27 cellular contexts compared by ENCODE assay signal in the genomic region with DNA sequence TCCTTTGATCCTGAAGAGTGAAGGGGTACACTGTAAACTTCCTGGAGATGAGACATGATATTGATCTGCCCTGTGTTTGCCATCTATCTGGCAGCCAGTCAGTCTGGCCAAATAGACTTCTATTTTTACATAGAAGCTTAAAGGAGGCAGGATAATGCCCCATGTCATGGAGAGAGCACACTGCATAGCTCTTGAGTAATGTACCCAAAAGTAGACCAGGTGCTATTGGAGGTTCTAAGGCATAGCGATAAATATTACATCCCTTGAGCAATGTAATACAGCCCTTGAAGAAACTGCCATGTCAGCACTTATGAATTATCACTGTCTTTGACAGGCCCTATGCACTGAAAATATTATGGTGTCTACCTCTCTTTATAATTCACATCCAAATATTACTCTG.
"Had no signal": no experiment of that assay in that cellular context is flagged by ENCODE, and none has a peak within 500 bp of the region (broad histone marks: within the 10 kb centered on the region; RNA-seq: fewer than 3 reads in every experiment).

No MANE protein-coding gene starts in this region.

- DNase-seq: activated CD4-positive, alpha-beta T cell treated with anti-CD3 and anti-CD28 coated beads, Interleukin-2, amount 10 ng/mL, durations not matched to agents 24 days and 14 days; activated CD4-positive, alpha-beta T cell treated with anti-CD3 and anti-CD28 coated beads, Interleukin-2, amount 50 U/mL, for 48 hours; activated CD8-positive, alpha-beta T cell treated with anti-CD3 and anti-CD28 coated beads, Interleukin-2, amount 10 ng/mL, durations not matched to agents 7 days and 5 days; activated gamma-delta T cell treated with Interleukin-2 at 50 U/mL for 16 hours; activated naive CD4-positive, alpha-beta T cell treated with anti-CD3 and anti-CD28 coated beads for 36 hours; activated T-cell treated with anti-CD3 and anti-CD28 coated beads, Interleukin-2, amount 50 U/mL, for 24 hours; adrenal gland; caudate nucleus; Kasumi-1; KG1; MG63; NCI-H1048; NCI-H1105 treated with DMSO at 0.1 percent for 48 hours; NCI-H1436; NCI-H1694; NCI-H1930; NCI-H2081 treated with DMSO at 0.1 percent for 48 hours; NCI-H345; NCI-H524 treated with DMSO at 0.1 percent for 48 hours; NK-92 treated with Interleukin-12 subunit alpha and Interleukin-12 subunit beta, amount 100 ng/mL, for 24 hours; PC-3; Peyer's patch; RPMI8226 had no signal

- H3K4me1 ChIP-seq: Peyer's patch had no signal

- H3K9me3 ChIP-seq: adrenal gland, MG63, Peyer's patch had no signal

- H3K27me3 ChIP-seq: adrenal gland, MG63, Peyer's patch had no signal

- ATAC-seq: activated CD8-positive, alpha-beta T cell treated with anti-CD3 and anti-CD28 coated beads, Interleukin-2, amount 10 ng/mL, durations not matched to agents 7 days and 5 days; activated naive CD4-positive, alpha-beta T cell treated with anti-CD3 and anti-CD28 coated beads, Interleukin-2, amount 50 U/mL, for 72 hours had no signal

- H3K36me3 ChIP-seq: adrenal gland, MG63, Peyer's patch had no signal

- H3K27ac ChIP-seq: adrenal gland, Peyer's patch had no signal

- FAIRE-seq: astrocyte, bronchial epithelial cell, TTC549 had no signal

- H3K4me3 ChIP-seq: adrenal gland, MG63, Peyer's patch had no signal
